In genomic region chr2:82215212-82215611, GRCh38 we compare ENCODE assay signal across 16 cellular contexts.
DNase-seq lines count a peak whose midpoint lies in the region; ATAC-seq lines count a peak whose summit lies in the region.
"Had no signal": no experiment of that assay in that cellular context is flagged by ENCODE, and none has a peak within 500 bp of the region (broad histone marks: within the 10 kb centered on the region; RNA-seq: fewer than 3 reads in every experiment).

No MANE protein-coding gene starts in this region.

- DNase-seq in D341Med (ENCODE audit: low spot score) (peak; percentile 4), MV-4-11 (lab: John Stamatoyannopoulos, UW) (peak; percentile 1), posterior vena cava (ENCODE audit: low spot score) (peak; percentile 58), middle frontal gyrus (ENCODE audit: extremely low spot score, low spot score) (no peak)
- DNase-seq in stimulated activated naive CD4-positive, alpha-beta T cell treated with Interleukin-2 at 50 U/mL for 16 hours (lab: John Stamatoyannopoulos, UW), result no peak
- DNase-seq: DMS79 treated with DMSO at 0.1 percent for 48 hours, NCI-H1092 treated with DMSO at 0.1 percent for 48 hours, NCI-H1436, NCI-H2029, NCI-H446, NCI-H526, SIG-M5 had no signal

- H3K27ac ChIP-seq in cingulate gyrus (ENCODE audit: low read depth, low read length), result peak overlapping the region; percentile 39
- H3K27ac ChIP-seq: SK-N-MC had no signal

- peaks cover 8% of the 10 kb centered on the region for H3K9me3 Mint-ChIP-seq in activated T-helper 17 cell treated with anti-CD3 and anti-CD28 coated beads, Interleukin-2, amount 50 U/mL, for 72 hours

- no peaks in the 10 kb centered on the region for H3K4me1 Mint-ChIP-seq in activated T-helper 17 cell treated with anti-CD3 and anti-CD28 coated beads, Interleukin-2, amount 50 U/mL, for 72 hours
- H3K4me1 Mint-ChIP-seq: B cell had no signal

- no peak overlapping the region for H3K27ac Mint-ChIP-seq in activated T-helper 17 cell treated with anti-CD3 and anti-CD28 coated beads, Interleukin-2, amount 50 U/mL, for 72 hours
- H3K27ac Mint-ChIP-seq: B cell had no signal

- H3K27me3 Mint-ChIP-seq in activated T-helper 17 cell treated with anti-CD3 and anti-CD28 coated beads, Interleukin-2, amount 50 U/mL, for 72 hours, result no peaks in the 10 kb centered on the region
- H3K27me3 Mint-ChIP-seq: B cell had no signal

- H3K4me3 Mint-ChIP-seq in activated T-helper 17 cell treated with anti-CD3 and anti-CD28 coated beads, Interleukin-2, amount 50 U/mL, for 72 hours, result no peak overlapping the region
- H3K4me3 Mint-ChIP-seq: B cell had no signal

- ATAC-seq in activated T-helper 17 cell treated with anti-CD3 and anti-CD28 coated beads, Interleukin-2, amount 50 U/mL, for 72 hours (replicated peaks), result no peak

- H3K36me3 Mint-ChIP-seq in activated T-helper 17 cell treated with anti-CD3 and anti-CD28 coated beads, Interleukin-2, amount 50 U/mL, for 72 hours (ENCODE audit: low read depth), result no peaks in the 10 kb centered on the region

- intact Hi-C loops in posterior vena cava (cut with DNase I), result no loop called here

Comparison
In these comparisons a context has a peak if more than half of its experiments do, and no peak if none do; other contexts are left out.
1. DNase-seq: peak in D341Med (single experiment), MV-4-11 (single experiment) and posterior vena cava (single experiment); none in middle frontal gyrus (single experiment) and stimulated activated naive CD4-positive, alpha-beta T cell treated with Interleukin-2 at 50 U/mL for 16 hours (single experiment).